ENCODE assay signal across 8 cellular contexts in the genomic region with DNA sequence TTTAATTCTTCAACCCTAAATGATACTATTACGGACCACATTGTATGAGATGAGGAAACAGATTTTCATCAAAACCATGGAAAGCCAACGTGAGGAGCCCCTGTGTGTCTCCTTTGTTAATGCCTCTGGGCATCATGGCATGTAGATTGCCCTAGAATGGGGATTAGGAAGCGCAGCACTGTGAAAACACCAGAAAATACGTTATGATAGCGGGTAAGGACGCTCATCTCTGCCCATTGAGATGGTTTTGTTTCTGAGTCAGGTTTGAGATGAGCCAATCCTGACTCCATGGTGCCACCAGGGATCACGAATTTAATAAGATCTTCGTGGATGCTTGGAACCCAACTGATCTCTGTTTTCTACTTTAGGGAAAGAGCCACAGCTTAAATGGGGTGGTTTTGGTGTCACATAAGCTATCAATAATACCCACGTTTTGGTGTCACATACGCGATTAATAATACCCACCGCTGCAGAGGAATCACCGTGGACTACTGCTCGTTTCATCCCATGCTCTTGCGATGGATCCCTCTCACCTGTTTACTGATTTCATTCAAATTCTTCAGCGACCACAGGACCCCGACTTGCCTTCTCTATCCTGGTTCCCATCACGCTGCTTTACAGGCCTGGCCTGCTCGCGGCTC.
A peak's percentile ranks its signal among the peaks of the same experiment; 100 is the strongest.
DNase-seq lines count a peak whose midpoint lies in the region; ATAC-seq and TF ChIP-seq lines count a peak whose summit lies in the region.
"Not testable (repeated sequence)": the region's sequence is repeated elsewhere in the genome, so short reads cannot be mapped to it uniquely, and the experiment has no call there.

No MANE protein-coding gene starts in this region.

- H3K9me3 Mint-ChIP-seq in CD8-positive, alpha-beta T cell, result not testable (repeated sequence)

- peaks cover 13% of the 10 kb centered on the region for H3K4me1 ChIP-seq in CD8-positive, alpha-beta T cell (ENCODE audit: insufficient read depth, low read length)
- H3K4me1 ChIP-seq in HUES6 (ENCODE audit: control insufficient read depth, insufficient read depth, low read length); SK-N-SH (ENCODE audit: control insufficient read depth in 1 of 2, insufficient read depth in 2 of 2, low read depth in 1 of 2, low read length in 1 of 2); prostate gland (replicated peaks): not testable (repeated sequence)
- H3K4me1 ChIP-seq in gastroesophageal sphincter (peaks cover 4 to 41% (median 11%) of the 10 kb centered on the region in 3 donors), right lobe of liver (peaks cover 0 to 10% (median 3%) of the 10 kb centered on the region in 4 donors), upper lobe of left lung (peaks cover 16 to 33% (median 25%) of the 10 kb centered on the region in 4 donors)

- peak overlapping the region; percentile 83 for H3K4me3 ChIP-seq in CD8-positive, alpha-beta T cell (ENCODE audit: low read depth, low read length)
- H3K4me3 ChIP-seq in HUES6 (ENCODE audit: low read depth, low read length) (peak overlapping the region; percentile 75), SK-N-SH (ENCODE audit: low read depth in 2 of 2, low read length in 1 of 2) (peak overlapping the region; percentile 97 to 100), gastroesophageal sphincter (peak overlapping the region; percentile 54 to 56), right lobe of liver (peak overlapping the region; percentile 79 to 82 (median 81)), prostate gland (peak overlapping the region; percentile 88 to 92), upper lobe of left lung (peak overlapping the region; percentile 15 to 72 (median 58))

- POLR2A ChIA-PET in CD8-positive, alpha-beta T cell (lab: Charles Lee), result interaction anchor here (0.7 to 1.3 kb wide), 3 partner anchors 16 to 283 kb away, joined by 3 read pairs; no protein-coding TSS in a partner anchor
- POLR2A ChIA-PET in SK-N-SH (lab: Yijun Ruan, JAX), result not testable (repeated sequence)

- not testable (repeated sequence) for TF ChIP-seq EP300 in SK-N-SH (IDR thresholded peaks at IDR 0.05; ENCODE audit: borderline replicate concordance in 1 of 2, low read depth in 1 of 2, low read length in 1 of 2); gastroesophageal sphincter (IDR thresholded peaks at IDR 0.05); upper lobe of left lung (IDR thresholded peaks at IDR 0.05)

- H3K4me2 ChIP-seq in SK-N-SH, result peak overlapping the region; percentile 98

- H3K9ac ChIP-seq in HUES6 (ENCODE audit: low read length) (peak overlapping the region; percentile 92), SK-N-SH (peak overlapping the region; percentile 88)

- not testable (repeated sequence) for H3K9me2 ChIP-seq in SK-N-SH

- H3K4me3 Mint-ChIP-seq in CD8-positive, alpha-beta T cell, result not testable (repeated sequence)

- CTCF ChIA-PET in CD8-positive, alpha-beta T cell (lab: Charles Lee), result not testable (repeated sequence)
- CTCF ChIA-PET in SK-N-SH (lab: Yijun Ruan, JAX), result interaction anchor here (1.2 kb wide), 1 partner anchor 34 kb away, joined by 3 read pairs; no protein-coding TSS in a partner anchor

- TF ChIP-seq CTCF in CD8-positive, alpha-beta T cell (IDR thresholded peaks at IDR 0.05); SK-N-SH (IDR thresholded peaks at IDR 0.05); gastroesophageal sphincter (IDR thresholded peaks at IDR 0.05); right lobe of liver (IDR thresholded peaks at IDR 0.05); prostate gland (IDR thresholded peaks at IDR 0.05); upper lobe of left lung (IDR thresholded peaks at IDR 0.05): not testable (repeated sequence)

- not testable (repeated sequence) for ATAC-seq in CD8-positive, alpha-beta T cell; gastroesophageal sphincter; right lobe of liver; upper lobe of left lung (ENCODE audit: low FRiP score in 2 of 2)

- DNase-seq in CD8-positive, alpha-beta T cell; caudate nucleus (lab: John Stamatoyannopoulos, UW); right lobe of liver; prostate gland (ENCODE audit: low spot score); upper lobe of left lung: not testable (repeated sequence)
- peak; percentile 8 for DNase-seq in SK-N-SH

- H3K36me3 ChIP-seq in CD8-positive, alpha-beta T cell (ENCODE audit: insufficient read depth, low read length); HUES6 (ENCODE audit: control insufficient read depth, insufficient read depth, low read length); SK-N-SH (replicated peaks in 1 of 2; ENCODE audit: control insufficient read depth in 1 of 2, insufficient read depth in 2 of 2, low read length in 1 of 2); right lobe of liver; prostate gland: not testable (repeated sequence)
- peaks cover 0 to 13% of the 10 kb centered on the region in 2 donors for H3K36me3 ChIP-seq in gastroesophageal sphincter
- peaks cover 0 to 16% (median 3%) of the 10 kb centered on the region in 4 donors for H3K36me3 ChIP-seq in upper lobe of left lung

- H2AFZ ChIP-seq in SK-N-SH (ENCODE audit: low read depth), result peak overlapping the region; percentile 98

- H3F3A ChIP-seq in SK-N-SH (replicated peaks; ENCODE audit: insufficient read depth), result not testable (repeated sequence)

- TF ChIP-seq RAD21 in SK-N-SH (IDR thresholded peaks at IDR 0.05; ENCODE audit: low read length), result not testable (repeated sequence)

- H3K27me3 ChIP-seq in CD8-positive, alpha-beta T cell (ENCODE audit: insufficient read depth, low read length); HUES6 (ENCODE audit: control insufficient read depth, insufficient read depth, low read length); SK-N-SH (ENCODE audit: insufficient read depth); gastroesophageal sphincter; right lobe of liver; prostate gland (replicated peaks; ENCODE audit: insufficient read depth); upper lobe of left lung: not testable (repeated sequence)

- H3K27ac ChIP-seq in CD8-positive, alpha-beta T cell (ENCODE audit: low read depth, low read length), result peak overlapping the region; percentile 79
- H3K27ac ChIP-seq in HUES6 (ENCODE audit: low read depth, low read length), result not testable (repeated sequence)
- H3K27ac ChIP-seq in SK-N-SH (ENCODE audit: low read depth in 2 of 2, low read length in 1 of 2) (peak overlapping the region; percentile 76 to 85), caudate nucleus (ENCODE audit: low read depth, low read length) (peak overlapping the region; percentile 97), gastroesophageal sphincter (peak overlapping the region; percentile 13 to 91 (median 88)), right lobe of liver (peak overlapping the region; percentile 80 to 90 (median 87)), prostate gland (peak overlapping the region; percentile 89 to 93), upper lobe of left lung (peak overlapping the region; percentile 90 to 96 (median 93))

- not testable (repeated sequence) for TF ChIP-seq POLR2A in gastroesophageal sphincter (IDR thresholded peaks at IDR 0.05); right lobe of liver (IDR thresholded peaks at IDR 0.05); prostate gland (IDR thresholded peaks at IDR 0.05); upper lobe of left lung (IDR thresholded peaks at IDR 0.05)

- WGBS in SK-N-SH (ENCODE audit: low lambda C conversion rate), result 26% methylated on average over 20 of the region's 20 CpGs
- 46 to 47% methylated on average over 18 to 19 of the region's 20 CpGs for WGBS in gastroesophageal sphincter (ENCODE audit: low coverage in 1 of 2), 2 donors
- 58% methylated on average over 20 of the region's 20 CpGs for WGBS in right lobe of liver (ENCODE audit: insufficient coverage, low coverage, low lambda C conversion rate, missing lambda C conversion rate)
- WGBS in prostate gland, result 53% methylated on average over 20 of the region's 20 CpGs
- WGBS in upper lobe of left lung, 2 donors, result 56 to 58% methylated on average over 20 of the region's 20 CpGs

- H4K20me1 ChIP-seq in SK-N-SH (ENCODE audit: insufficient read depth), result not testable (repeated sequence)

- H3K4me1 Mint-ChIP-seq in CD8-positive, alpha-beta T cell (ENCODE audit: low read depth), result peaks cover 37% of the 10 kb centered on the region

- H3K27ac Mint-ChIP-seq in CD8-positive, alpha-beta T cell, result not testable (repeated sequence)

- H3K36me3 Mint-ChIP-seq in CD8-positive, alpha-beta T cell, result peaks cover 29% of the 10 kb centered on the region

- H3K27me3 Mint-ChIP-seq in CD8-positive, alpha-beta T cell (ENCODE audit: low read depth), result not testable (repeated sequence)

- not testable (repeated sequence) for H3K9me3 ChIP-seq in CD8-positive, alpha-beta T cell (ENCODE audit: low read length); SK-N-SH; gastroesophageal sphincter; right lobe of liver; prostate gland; upper lobe of left lung
- H3K9me3 ChIP-seq in HUES6 (ENCODE audit: control insufficient read depth, insufficient read depth, low read depth, low read length), result peaks cover 10% of the 10 kb centered on the region; the same call in 1 of the 2 replicates

- intact Hi-C loops in CD8-positive, alpha-beta T cell (cut with DNase I, micrococcal nuclease); right lobe of liver (cut with DNase I); prostate gland (cut with DNase I): not testable (repeated sequence)

- peaks cover 30% of the 10 kb centered on the region for H3K79me2 ChIP-seq in SK-N-SH (ENCODE audit: insufficient read depth)
